In genomic region chr1:156069490-156070455, GRCh38 we compare ENCODE assay signal across 27 cellular contexts. TPM values are rescaled to one million over a fixed set of nuclear protein-coding genes. Genes with fewer than 3 reads are reported as not detected.
DNase-seq lines count a peak whose midpoint lies in the region; ATAC-seq, FAIRE-seq and TF ChIP-seq lines count a peak whose summit lies in the region.
"Had no signal": no experiment of that assay in that cellular context is flagged by ENCODE, and none has a peak within 500 bp of the region (broad histone marks: within the 10 kb centered on the region; RNA-seq: fewer than 3 reads in every experiment).

No MANE protein-coding gene starts in this region.

- H3K4me3 ChIP-seq in right cardiac atrium (ENCODE audit: low read length) = no peak overlapping the region
- H3K4me3 ChIP-seq in HepG2 (replicated peaks in 1 of 3; ENCODE audit: insufficient read depth in 1 of 3, low read depth in 2 of 3, low read length in 3 of 3) = no peak overlapping the region; a peak in 1 of 6 replicates
- H3K4me3 ChIP-seq: A549, esophagus muscularis mucosa, gastroesophageal sphincter, skin epidermis, thoracic aorta had no signal

- in situ Hi-C loops in HepG2 (cut with HindIII; ENCODE audit: extremely low pct_ligation_motif_present, low pct_unique_long_range_greater_than_20kb) = loop anchor here (10.0 kb wide), 1 partner anchor 125 kb away; the partner anchor contains the start of gene RXFP4

- CTCF ChIA-PET in HepG2 (lab: Yijun Ruan, JAX; ENCODE audit: low intra/inter-chr PET ratio, low total read pairs) = no interaction called here

- FAIRE-seq in HepG2 (lab: Jason Lieb, UNC) = no peak
- FAIRE-seq in GM19239 (lab: Jason Lieb, UNC) = no peak
- FAIRE-seq: A549, GM18507, kidney, RCC 7860 had no signal

- no peak for TF ChIP-seq CTCF in HepG2 (CRISPR knock-in tag; IDR thresholded peaks at IDR 0.05)

- POLR2A ChIA-PET in HepG2 (lab: Yijun Ruan, JAX) = interaction anchor here (0.9 kb wide), 1 partner anchor 136 kb away, joined by 3 read pairs; the partner anchor contains the start of gene KHDC4

- no peaks in the 10 kb centered on the region for H3K9me3 ChIP-seq in right cardiac atrium (ENCODE audit: control insufficient read depth, low read length)
- H3K9me3 ChIP-seq in HepG2 (ENCODE audit: low read length) = no peaks in the 10 kb centered on the region
- H3K9me3 ChIP-seq: A549, esophagus muscularis mucosa, gastroesophageal sphincter, thoracic aorta had no signal

- no peaks in the 10 kb centered on the region for H4K20me1 ChIP-seq in HepG2 (ENCODE audit: insufficient read depth, low read length)

- DNase-seq in right cardiac atrium = peak in 2 of 3 donors; percentile 5 to 19
- DNase-seq in cardiac septum (ENCODE audit: low spot score) = no peak
- no peak for DNase-seq in HepG2 (ENCODE audit: low spot score)
- no peak for DNase-seq in ecto neural progenitor cell (ENCODE audit: low spot score)
- no peak for DNase-seq in NCI-H1417 (lab: John Stamatoyannopoulos, UW)
- DNase-seq in GM19239 (ENCODE audit: insufficient read length, low spot score) = no peak
- DNase-seq: activated B cell treated with CpG ODN at 0.5 μM for 24 hours; activated CD4-positive, alpha-beta memory T cell treated with anti-CD3 and anti-CD28 coated beads for 36 hours; activated naive CD4-positive, alpha-beta T cell treated with Interleukin-2 at 50 U/mL for 16 hours; amniotic stem cell; effector CD4-positive, alpha-beta T cell; Karpas-422; kidney; mesendoderm; naive thymus-derived CD8-positive, alpha-beta T cell; NK-92 treated with Interleukin-12 subunit alpha and Interleukin-12 subunit beta, amount 100 ng/mL, for 24 hours; stimulated activated naive CD4-positive, alpha-beta T cell; T-helper 9 cell had no signal

- H3K36me3 ChIP-seq in HepG2 (replicated peaks in 1 of 2; ENCODE audit: control insufficient read depth in 1 of 2, insufficient read depth in 2 of 2, low read length in 2 of 2) = no peaks in the 10 kb centered on the region
- H3K36me3 ChIP-seq: esophagus muscularis mucosa, gastroesophageal sphincter, thoracic aorta had no signal

- H3K27ac ChIP-seq in right cardiac atrium (ENCODE audit: low read length) (no peak overlapping the region), HepG2 (ENCODE audit: extremely low read length, insufficient read depth, low read length) (no peak overlapping the region)
- H3K27ac ChIP-seq: C4-2B, esophagus muscularis mucosa, gastroesophageal sphincter, skin epidermis, thoracic aorta had no signal

- H3K27me3 ChIP-seq in right cardiac atrium (ENCODE audit: control insufficient read depth, insufficient read depth) = no peaks in the 10 kb centered on the region
- H3K27me3 ChIP-seq in HepG2 (ENCODE audit: control insufficient read depth in 1 of 2, insufficient read depth in 2 of 2, low read length in 2 of 2) = no peaks in the 10 kb centered on the region
- H3K27me3 ChIP-seq: gastroesophageal sphincter had no signal

- H3K4me2 ChIP-seq in HepG2 (ENCODE audit: low read depth, low read length) = peak overlapping the region; percentile 15
- H3K4me2 ChIP-seq: A549 had no signal

- H3K4me1 ChIP-seq in right cardiac atrium (ENCODE audit: control insufficient read depth, insufficient read depth, low read length) (no peaks in the 10 kb centered on the region), HepG2 (ENCODE audit: insufficient read depth, low read length) (peaks cover 42% of the 10 kb centered on the region)
- H3K4me1 ChIP-seq: A549 had no signal

- no peaks in the 10 kb centered on the region for H3K79me2 ChIP-seq in HepG2 (ENCODE audit: insufficient read depth, low read length)

- TF ChIP-seq EP300 in HepG2 (IDR thresholded peaks at IDR 0.05; ENCODE audit: low read depth in 2 of 2, low read length in 2 of 2) (no peak), HepG2 (CRISPR knock-in tag; IDR thresholded peaks at IDR 0.05; ENCODE audit: borderline replicate concordance) (no peak)

- no TSS peak for BruUV-seq in HepG2 (replicated peaks; lab: Mats Ljungman, UMichigan)

- H2AFZ ChIP-seq in HepG2 (ENCODE audit: low read length) = no peak overlapping the region

- intact Hi-C loops in right cardiac atrium (cut with DNase I) (no loop called here), cardiac septum (cut with DNase I) (loop anchor here (10.0 kb wide), 1 partner anchor 65 kb away; no protein-coding TSS in a partner anchor), HepG2 (cut with micrococcal nuclease; ENCODE audit: unreplicated experiment) (loop anchor here (10.0 kb wide), 1 partner anchor 65 kb away; no protein-coding TSS in a partner anchor)

- no peak overlapping the region for H3K9ac ChIP-seq in HepG2 (ENCODE audit: insufficient read depth, low read depth, low read length)

- ATAC-seq in right cardiac atrium = no peak
- peak; percentile 11; the same call in 2 of the 3 replicates for ATAC-seq in HepG2
- ATAC-seq: A549; gastroesophageal sphincter; HCT116; naive thymus-derived CD8-positive, alpha-beta T cell had no signal

- WGBS in right cardiac atrium = 63% methylated on average over 3 of the region's 3 CpGs
- WGBS in HepG2 (ENCODE audit: low lambda C conversion rate) = 31% methylated on average over 3 of the region's 3 CpGs

- TF ChIP-seq POLR2A in HepG2 (IDR thresholded peaks at IDR 0.05; ENCODE audit: insufficient read depth in 1 of 2, low read depth in 2 of 2, low read length in 2 of 2) = no peak

- no peak for TF ChIP-seq RAD21 in HepG2 (CRISPR knock-in tag; IDR thresholded peaks at IDR 0.05)

RNA-seq across cellular contexts. Expression of gene RAB25, which starts 8.8 kb away (rescaled TPM):
- total RNA-seq in right cardiac atrium = not detected
- polyA plus RNA-seq in right cardiac atrium = 0.07 TPM
- total RNA-seq in cardiac septum = not detected
- total RNA-seq in HepG2 (2016; rRNA removed; fragmentation: Illumina TruSeq; extraction: Trizol) = 0.20 TPM in 1 of 2 replicates, not detected in the other
- not detected in 2 replicates for total RNA-seq in HepG2 (2016; cell fraction: cytosol; rRNA removed; fragmentation: Illumina TruSeq; extraction: Trizol; ENCODE audit: low read depth)
- 0.17 TPM in 1 of 2 replicates, not detected in the other for total RNA-seq in HepG2 (2016; cell fraction: insoluble cytoplasmic fraction; rRNA removed; fragmentation: Illumina TruSeq; extraction: Trizol)
- 0.17 TPM in 1 of 2 replicates, not detected in the other for total RNA-seq in HepG2 (2016; cell fraction: membrane; rRNA removed; fragmentation: Illumina TruSeq; extraction: Trizol)
- not detected in 2 replicates for total RNA-seq in HepG2 (2016; cell fraction: nucleus; rRNA removed; fragmentation: Illumina TruSeq; extraction: Trizol)
- polyA plus RNA-seq in HepG2 (2011; rRNA removed) = 0.12 and 0.22 TPM in 2 replicates
- polyA plus RNA-seq in HepG2 (2011; cell fraction: cytosol; rRNA removed) = 0.12 and 0.21 TPM in 2 replicates
- 0.33 and 0.37 TPM in 2 replicates for polyA plus RNA-seq in HepG2 (2011; cell fraction: nucleus; rRNA removed)
- polyA plus RNA-seq in HepG2 (2012) = 0.33 and 0.34 TPM in 2 replicates
- polyA plus RNA-seq in HepG2 (2016; cell fraction: cytosol; fragmentation: Illumina TruSeq; extraction: Trizol; ENCODE audit: low read depth) = not detected in 2 replicates
- not detected in 2 replicates for polyA plus RNA-seq in HepG2 (2016; cell fraction: insoluble cytoplasmic fraction; fragmentation: Illumina TruSeq; extraction: Trizol; ENCODE audit: low read depth)
- polyA plus RNA-seq in HepG2 (2016; cell fraction: membrane; fragmentation: Illumina TruSeq; extraction: Trizol; ENCODE audit: low read depth) = not detected in 2 replicates
- polyA plus RNA-seq in HepG2 (2016; cell fraction: nucleus; fragmentation: Illumina TruSeq; extraction: Trizol; ENCODE audit: insufficient read depth, low read depth) = not detected in 2 replicates
- polyA minus RNA-seq in HepG2 (2011; rRNA and poly(A)+ RNA removed; ENCODE audit: low replicate concordance) = not detected in 2 replicates
- polyA minus RNA-seq in HepG2 (2011; cell fraction: cytosol; rRNA and poly(A)+ RNA removed) = not detected in 2 replicates
- not detected in 2 replicates for polyA minus RNA-seq in HepG2 (2011; cell fraction: nucleus; rRNA and poly(A)+ RNA removed)
- total RNA-seq: esophagus muscularis mucosa, thoracic aorta had no signal
- polyA plus RNA-seq: A549 had no signal

RNA-seq across cellular contexts. Expression of gene MEX3A, which starts 12.5 kb away (rescaled TPM):
- total RNA-seq in right cardiac atrium (under 1 TPM; 0.17 to 0.33 (median 0.19) TPM), cardiac septum (0.24 TPM), HepG2 (2016; rRNA removed; fragmentation: Illumina TruSeq; extraction: Trizol) (7.6 TPM in 2 replicates)
- polyA plus RNA-seq in right cardiac atrium (0.25 TPM), HepG2 (2011; rRNA removed) (9.0 and 9.1 TPM in 2 replicates)
- total RNA-seq in HepG2 (2016; cell fraction: cytosol; rRNA removed; fragmentation: Illumina TruSeq; extraction: Trizol; ENCODE audit: low read depth) = 1.4 and 2.5 TPM in 2 replicates
- total RNA-seq in HepG2 (2016; cell fraction: insoluble cytoplasmic fraction; rRNA removed; fragmentation: Illumina TruSeq; extraction: Trizol) = 5.3 and 7.9 TPM in 2 replicates
- 4.5 and 7.8 TPM in 2 replicates for total RNA-seq in HepG2 (2016; cell fraction: membrane; rRNA removed; fragmentation: Illumina TruSeq; extraction: Trizol)
- total RNA-seq in HepG2 (2016; cell fraction: nucleus; rRNA removed; fragmentation: Illumina TruSeq; extraction: Trizol) = 6.2 and 7.5 TPM in 2 replicates
- 7.3 and 8.1 TPM in 2 replicates for polyA plus RNA-seq in HepG2 (2011; cell fraction: cytosol; rRNA removed)
- polyA plus RNA-seq in HepG2 (2011; cell fraction: nucleus; rRNA removed) = 11.9 and 12.9 TPM in 2 replicates
- 4.3 and 9.1 TPM in 2 replicates for polyA plus RNA-seq in HepG2 (2012)
- 2.9 and 3.3 TPM in 2 replicates for polyA plus RNA-seq in HepG2 (2016; cell fraction: cytosol; fragmentation: Illumina TruSeq; extraction: Trizol; ENCODE audit: low read depth)
- polyA plus RNA-seq in HepG2 (2016; cell fraction: insoluble cytoplasmic fraction; fragmentation: Illumina TruSeq; extraction: Trizol; ENCODE audit: low read depth) = 10.7 and 11.1 TPM in 2 replicates
- 4.7 and 6.0 TPM in 2 replicates for polyA plus RNA-seq in HepG2 (2016; cell fraction: membrane; fragmentation: Illumina TruSeq; extraction: Trizol; ENCODE audit: low read depth)
- 14.7 and 15.4 TPM in 2 replicates for polyA plus RNA-seq in HepG2 (2016; cell fraction: nucleus; fragmentation: Illumina TruSeq; extraction: Trizol; ENCODE audit: insufficient read depth, low read depth)
- 2.3 and 13.0 TPM in 2 replicates for polyA minus RNA-seq in HepG2 (2011; rRNA and poly(A)+ RNA removed; ENCODE audit: low replicate concordance)
- 10.6 and 11.8 TPM in 2 replicates for polyA minus RNA-seq in HepG2 (2011; cell fraction: cytosol; rRNA and poly(A)+ RNA removed)
- 4.1 and 6.2 TPM in 2 replicates for polyA minus RNA-seq in HepG2 (2011; cell fraction: nucleus; rRNA and poly(A)+ RNA removed)
- polyA plus RNA-seq: naive thymus-derived CD8-positive, alpha-beta T cell had no signal

RNA-seq across cellular contexts. Expression of gene LAMTOR2, which starts 15.2 kb away (rescaled TPM):
- total RNA-seq in right cardiac atrium (10 to 100 TPM; 43.8 to 55.2 (median 51.5) TPM), cardiac septum (49.8 TPM), HepG2 (2016; rRNA removed; fragmentation: Illumina TruSeq; extraction: Trizol) (66.4 and 84.0 TPM in 2 replicates)
- polyA plus RNA-seq in right cardiac atrium (100 TPM), HepG2 (2011; rRNA removed) (36.5 and 44.9 TPM in 2 replicates)
- total RNA-seq in HepG2 (2016; cell fraction: cytosol; rRNA removed; fragmentation: Illumina TruSeq; extraction: Trizol; ENCODE audit: low read depth) = 39.6 and 58.1 TPM in 2 replicates
- total RNA-seq in HepG2 (2016; cell fraction: insoluble cytoplasmic fraction; rRNA removed; fragmentation: Illumina TruSeq; extraction: Trizol) = 68.2 and 78.9 TPM in 2 replicates
- total RNA-seq in HepG2 (2016; cell fraction: membrane; rRNA removed; fragmentation: Illumina TruSeq; extraction: Trizol) = 45.1 and 68.3 TPM in 2 replicates
- 22.4 and 23.2 TPM in 2 replicates for total RNA-seq in HepG2 (2016; cell fraction: nucleus; rRNA removed; fragmentation: Illumina TruSeq; extraction: Trizol)
- 45.1 and 65.7 TPM in 2 replicates for polyA plus RNA-seq in HepG2 (2011; cell fraction: cytosol; rRNA removed)
- polyA plus RNA-seq in HepG2 (2011; cell fraction: nucleus; rRNA removed) = 14.0 and 16.2 TPM in 2 replicates
- polyA plus RNA-seq in HepG2 (2012) = 28.1 and 35.0 TPM in 2 replicates
- 49.1 and 78.5 TPM in 2 replicates for polyA plus RNA-seq in HepG2 (2016; cell fraction: cytosol; fragmentation: Illumina TruSeq; extraction: Trizol; ENCODE audit: low read depth)
- polyA plus RNA-seq in HepG2 (2016; cell fraction: insoluble cytoplasmic fraction; fragmentation: Illumina TruSeq; extraction: Trizol; ENCODE audit: low read depth) = 91.2 and 98.7 TPM in 2 replicates
- polyA plus RNA-seq in HepG2 (2016; cell fraction: membrane; fragmentation: Illumina TruSeq; extraction: Trizol; ENCODE audit: low read depth) = 42.8 and 62.9 TPM in 2 replicates
- polyA plus RNA-seq in HepG2 (2016; cell fraction: nucleus; fragmentation: Illumina TruSeq; extraction: Trizol; ENCODE audit: insufficient read depth, low read depth) = 45.4 and 50.6 TPM in 2 replicates
- 18.1 and 65.8 TPM in 2 replicates for polyA minus RNA-seq in HepG2 (2011; rRNA and poly(A)+ RNA removed; ENCODE audit: low replicate concordance)
- polyA minus RNA-seq in HepG2 (2011; cell fraction: cytosol; rRNA and poly(A)+ RNA removed) = 8.4 and 8.6 TPM in 2 replicates
- polyA minus RNA-seq in HepG2 (2011; cell fraction: nucleus; rRNA and poly(A)+ RNA removed) = 6.3 and 9.4 TPM in 2 replicates

RNA-seq across cellular contexts. Expression of gene UBQLN4, which starts 16.2 kb away (rescaled TPM):
- total RNA-seq in right cardiac atrium (10 to 100 TPM; 23.9 to 28.7 (median 27.0) TPM), cardiac septum (26.3 TPM), HepG2 (2016; rRNA removed; fragmentation: Illumina TruSeq; extraction: Trizol) (31.5 and 33.2 TPM in 2 replicates)
- polyA plus RNA-seq in right cardiac atrium (13.7 TPM), HepG2 (2011; rRNA removed) (39.8 and 42.0 TPM in 2 replicates)
- total RNA-seq in HepG2 (2016; cell fraction: cytosol; rRNA removed; fragmentation: Illumina TruSeq; extraction: Trizol; ENCODE audit: low read depth) = 20.1 and 22.6 TPM in 2 replicates
- total RNA-seq in HepG2 (2016; cell fraction: insoluble cytoplasmic fraction; rRNA removed; fragmentation: Illumina TruSeq; extraction: Trizol) = 29.3 and 31.9 TPM in 2 replicates
- total RNA-seq in HepG2 (2016; cell fraction: membrane; rRNA removed; fragmentation: Illumina TruSeq; extraction: Trizol) = 26.2 and 29.2 TPM in 2 replicates
- 21.0 and 23.5 TPM in 2 replicates for total RNA-seq in HepG2 (2016; cell fraction: nucleus; rRNA removed; fragmentation: Illumina TruSeq; extraction: Trizol)
- 29.0 and 30.8 TPM in 2 replicates for polyA plus RNA-seq in HepG2 (2011; cell fraction: cytosol; rRNA removed)
- 55.5 and 56.3 TPM in 2 replicates for polyA plus RNA-seq in HepG2 (2011; cell fraction: nucleus; rRNA removed)
- polyA plus RNA-seq in HepG2 (2012) = 24.3 and 30.2 TPM in 2 replicates
- polyA plus RNA-seq in HepG2 (2016; cell fraction: cytosol; fragmentation: Illumina TruSeq; extraction: Trizol; ENCODE audit: low read depth) = 6.2 and 6.6 TPM in 2 replicates
- polyA plus RNA-seq in HepG2 (2016; cell fraction: insoluble cytoplasmic fraction; fragmentation: Illumina TruSeq; extraction: Trizol; ENCODE audit: low read depth) = 36.9 and 41.7 TPM in 2 replicates
- polyA plus RNA-seq in HepG2 (2016; cell fraction: membrane; fragmentation: Illumina TruSeq; extraction: Trizol; ENCODE audit: low read depth) = 19.4 and 20.1 TPM in 2 replicates
- 54.4 and 62.1 TPM in 2 replicates for polyA plus RNA-seq in HepG2 (2016; cell fraction: nucleus; fragmentation: Illumina TruSeq; extraction: Trizol; ENCODE audit: insufficient read depth, low read depth)
- polyA minus RNA-seq in HepG2 (2011; rRNA and poly(A)+ RNA removed; ENCODE audit: low replicate concordance) = 59.1 and 110 TPM in 2 replicates
- 20.7 and 24.4 TPM in 2 replicates for polyA minus RNA-seq in HepG2 (2011; cell fraction: cytosol; rRNA and poly(A)+ RNA removed)
- polyA minus RNA-seq in HepG2 (2011; cell fraction: nucleus; rRNA and poly(A)+ RNA removed) = 14.0 and 20.0 TPM in 2 replicates

RNA-seq across cellular contexts. Expression of gene LMNA, which starts 44.7 kb away (rescaled TPM):
- total RNA-seq in right cardiac atrium (100 to 1,000 TPM; 238 to 451 (median 281) TPM), cardiac septum (298 TPM), HepG2 (2016; rRNA removed; fragmentation: Illumina TruSeq; extraction: Trizol) (190 and 225 TPM in 2 replicates)
- polyA plus RNA-seq in right cardiac atrium (247 TPM), HepG2 (2011; rRNA removed) (107 and 110 TPM in 2 replicates)
- total RNA-seq in HepG2 (2016; cell fraction: cytosol; rRNA removed; fragmentation: Illumina TruSeq; extraction: Trizol; ENCODE audit: low read depth) = 16.7 and 20.3 TPM in 2 replicates
- 150 and 214 TPM in 2 replicates for total RNA-seq in HepG2 (2016; cell fraction: insoluble cytoplasmic fraction; rRNA removed; fragmentation: Illumina TruSeq; extraction: Trizol)
- 22.8 and 26.6 TPM in 2 replicates for total RNA-seq in HepG2 (2016; cell fraction: membrane; rRNA removed; fragmentation: Illumina TruSeq; extraction: Trizol)
- total RNA-seq in HepG2 (2016; cell fraction: nucleus; rRNA removed; fragmentation: Illumina TruSeq; extraction: Trizol) = 106 and 117 TPM in 2 replicates
- 79.6 and 122 TPM in 2 replicates for polyA plus RNA-seq in HepG2 (2011; cell fraction: cytosol; rRNA removed)
- polyA plus RNA-seq in HepG2 (2011; cell fraction: nucleus; rRNA removed) = 236 and 366 TPM in 2 replicates
- polyA plus RNA-seq in HepG2 (2012) = 86.7 and 101 TPM in 2 replicates
- 11.1 and 13.2 TPM in 2 replicates for polyA plus RNA-seq in HepG2 (2016; cell fraction: cytosol; fragmentation: Illumina TruSeq; extraction: Trizol; ENCODE audit: low read depth)
- polyA plus RNA-seq in HepG2 (2016; cell fraction: insoluble cytoplasmic fraction; fragmentation: Illumina TruSeq; extraction: Trizol; ENCODE audit: low read depth) = 143 and 179 TPM in 2 replicates
- polyA plus RNA-seq in HepG2 (2016; cell fraction: membrane; fragmentation: Illumina TruSeq; extraction: Trizol; ENCODE audit: low read depth) = 12.6 and 16.9 TPM in 2 replicates
- polyA plus RNA-seq in HepG2 (2016; cell fraction: nucleus; fragmentation: Illumina TruSeq; extraction: Trizol; ENCODE audit: insufficient read depth, low read depth) = 177 and 182 TPM in 2 replicates
- 159 and 307 TPM in 2 replicates for polyA minus RNA-seq in HepG2 (2011; rRNA and poly(A)+ RNA removed; ENCODE audit: low replicate concordance)
- polyA minus RNA-seq in HepG2 (2011; cell fraction: cytosol; rRNA and poly(A)+ RNA removed) = 120 and 130 TPM in 2 replicates
- 67.7 and 70.4 TPM in 2 replicates for polyA minus RNA-seq in HepG2 (2011; cell fraction: nucleus; rRNA and poly(A)+ RNA removed)

Comparison
In these comparisons a context has a peak if more than half of its experiments do, and no peak if none do; other contexts are left out.
1. DNase-seq: peak in right cardiac atrium (2 of 3); none in cardiac septum (single experiment), HepG2 (single experiment), ecto neural progenitor cell (single experiment), NCI-H1417 (0 of 3) and GM19239 (single experiment).
2. intact Hi-C loops: an anchor here in cardiac septum (10.0 kb wide) and HepG2 (10.0 kb wide); none called in right cardiac atrium.